In the genomic region with DNA sequence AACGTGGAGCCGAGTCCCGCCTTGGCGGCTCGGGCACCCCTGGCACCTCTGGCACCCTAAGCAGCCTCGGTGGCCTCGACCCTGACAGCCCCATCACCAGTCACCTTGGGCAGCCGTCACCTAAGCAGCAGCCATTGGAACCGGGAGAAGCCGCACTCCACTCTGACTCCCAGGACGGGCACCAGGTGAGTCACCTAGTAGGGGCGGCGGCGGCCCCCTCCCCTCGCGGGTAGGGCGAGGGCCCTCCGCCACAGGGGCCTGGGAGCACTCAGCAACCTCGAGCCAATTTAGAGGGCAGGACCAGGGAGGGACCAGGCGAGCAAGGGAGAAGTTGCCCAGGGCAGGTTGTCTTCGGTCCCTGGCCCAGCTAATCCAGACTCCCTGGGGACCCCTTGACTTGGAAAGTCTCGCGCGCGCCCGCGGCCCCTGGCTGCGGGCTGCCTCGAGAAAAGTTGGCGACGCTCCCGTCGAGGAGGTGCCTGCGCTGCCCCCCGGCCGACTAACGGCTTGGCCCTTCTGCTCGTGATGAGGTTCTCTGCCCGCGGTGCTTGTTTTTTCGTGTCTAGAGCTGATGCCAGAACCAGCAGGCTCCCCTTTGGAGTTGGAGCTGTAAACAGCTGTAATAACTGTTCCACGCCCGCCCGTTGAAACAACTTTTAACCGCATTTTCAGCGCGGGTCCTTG, we compare ENCODE assay signal across 8 cellular contexts. TPM values are rescaled to one million over a fixed set of nuclear protein-coding genes. Genes with fewer than 3 reads are reported as not detected.
DNase-seq lines count a peak whose midpoint lies in the region; ATAC-seq, FAIRE-seq and TF ChIP-seq lines count a peak whose summit lies in the region.

No MANE protein-coding gene starts in this region.

- peaks cover 2% of the 10 kb centered on the region for H3K23me2 ChIP-seq in H1 (ENCODE audit: low read depth, low read length)

- H3K79me1 ChIP-seq in H1 (ENCODE audit: low read depth, low read length) = no peaks in the 10 kb centered on the region

- CTCF ChIA-PET in HEK293 (lab: Yijun Ruan, JAX) = interaction anchor here (0.6 to 4.4 kb wide), 6 partner anchors 19 to 480 kb away, joined by 6 to 38 read pairs (median 14); no protein-coding TSS in a partner anchor
- CTCF ChIA-PET in H1 (lab: Charles Lee; ENCODE audit: partially characterized antibody) = interaction anchor here (1.7 to 4.6 kb wide), 3 partner anchors 52 to 413 kb away, joined by 4 to 28 read pairs (median 5); no protein-coding TSS in a partner anchor

- H3K18ac ChIP-seq in H1 (ENCODE audit: extremely low read depth, low read length) = no peak overlapping the region

- no peak overlapping the region for H2BK5ac ChIP-seq in H1 (ENCODE audit: low read depth, low read length)

- TF ChIP-seq RAD21 in H1 (IDR thresholded peaks at IDR 0.05 in 1 of 2, conservative IDR thresholded peaks at IDR 0.05 in 1 of 2; ENCODE audit: low read depth in 2 of 2, low read length in 2 of 2) = no peak

- H4K20me1 ChIP-seq in H1 (replicated peaks in 1 of 2; ENCODE audit: control insufficient read depth in 1 of 2, insufficient read depth in 2 of 2, low read length in 2 of 2) = peaks cover 0 to 3% of the 10 kb centered on the region in 2 experiments

- H2BK12ac ChIP-seq in H1 (ENCODE audit: low read depth, low read length) = no peak overlapping the region

- WGBS in H1 (ENCODE audit: extremely low coverage in 1 of 2, insufficient coverage in 1 of 2, insufficient read length in 1 of 2, insufficient replicate concordance in 2 of 2, low coverage in 1 of 2, low lambda C conversion rate in 2 of 2, missing lambda C conversion rate in 1 of 2), 2 experiments = 2% methylated on average over 27 of the region's 47 CpGs; no CpG with 5 or more reads in 1 of the 2 experiments

- H2BK120ac ChIP-seq in H1 (replicated peaks; ENCODE audit: low read depth, low read length) = no peak overlapping the region

- peak overlapping the region in 1 of 4 experiments; percentile 48; a peak in 1 of 7 replicates for H3K9ac ChIP-seq in H1 (replicated peaks in 1 of 4; ENCODE audit: extremely low read depth in 1 of 4, low read depth in 3 of 4, low read length in 3 of 4)

- peaks cover 3% of the 10 kb centered on the region; the same call in 1 of the 2 replicates for H3K4me1 ChIP-seq in HEK293 (ENCODE audit: control insufficient read depth, insufficient read depth, low read length)
- peaks cover 0 to 4% (median 0%) of the 10 kb centered on the region in 4 experiments; a peak in 1 of 7 replicates for H3K4me1 ChIP-seq in H1 (replicated peaks in 1 of 4; ENCODE audit: control insufficient read depth in 3 of 4, insufficient read depth in 4 of 4, low read length in 3 of 4)
- no peaks in the 10 kb centered on the region for H3K4me1 ChIP-seq in mucosa of descending colon (ENCODE audit: low read depth)

- peak overlapping the region; percentile 68; the same call in 1 of the 2 replicates for H4K8ac ChIP-seq in H1 (ENCODE audit: extremely low read depth, insufficient read depth, low read length)

- no peak overlapping the region for H3K14ac ChIP-seq in H1 (ENCODE audit: insufficient read length)

- intact Hi-C loops in mucosa of descending colon (cut with DNase I, micrococcal nuclease) = no loop called here

- POLR2A ChIA-PET in HEK293 (lab: Yijun Ruan, JAX) = interaction anchor here (0.5 to 0.6 kb wide), 2 partner anchors 60 to 481 kb away, joined by 3 to 5 read pairs; no protein-coding TSS in a partner anchor
- POLR2A ChIA-PET in H1 (lab: Charles Lee; ENCODE audit: partially characterized antibody) = interaction anchor here (0.8 kb wide), 1 partner anchor 112 kb away, joined by 3 read pairs; no protein-coding TSS in a partner anchor

- no peak for TF ChIP-seq EP300 in H1 (IDR thresholded peaks at IDR 0.05; ENCODE audit: borderline replicate concordance in 1 of 2, low read depth in 2 of 2, low read length in 2 of 2)

- H4K91ac ChIP-seq in H1 (replicated peaks; ENCODE audit: insufficient read length, low read length) = no peak overlapping the region

- no peak overlapping the region for H2AFZ ChIP-seq in H1 (ENCODE audit: low read length)

- H2BK15ac ChIP-seq in H1 (ENCODE audit: low read length) = no peak overlapping the region

- TF ChIP-seq POLR2A in H1 (IDR thresholded peaks at IDR 0.05; ENCODE audit: control extremely low read depth in 1 of 2, low read depth in 2 of 2, low read length in 2 of 2) = no peak

- peaks cover 0 to 11% of the 10 kb centered on the region in 2 experiments; a peak in 1 of 4 replicates for H3K79me2 ChIP-seq in H1 (ENCODE audit: control insufficient read depth in 1 of 2, insufficient read depth in 2 of 2, low read length in 2 of 2)

- no peak for FAIRE-seq in H1 (lab: Jason Lieb, UNC)

- H3K27ac ChIP-seq in HEK293 (ENCODE audit: extremely low read depth, low read depth, low read length) (peak overlapping the region; percentile 34; the same call in 1 of the 2 replicates), VCaP (peak overlapping the region; percentile 45), H1 (ENCODE audit: low read depth, low read length) (no peak overlapping the region)

- H3K9me3 ChIP-seq in HEK293 (ENCODE audit: control insufficient read depth, insufficient read depth, low read depth, low read length) (no peaks in the 10 kb centered on the region; the same call in 1 of the 2 replicates), H1 (ENCODE audit: insufficient read depth in 2 of 2, low read depth in 1 of 2, low read length in 1 of 2) (no peaks in the 10 kb centered on the region), mucosa of descending colon (no peaks in the 10 kb centered on the region)

- H2AK5ac ChIP-seq in H1 (ENCODE audit: low read depth, low read length) = no peak overlapping the region

- no peak overlapping the region for H3K4ac ChIP-seq in H1 (replicated peaks; ENCODE audit: insufficient read length, low read depth, low read length)

- H4K5ac ChIP-seq in H1 (ENCODE audit: insufficient read length, low read depth, low read length) = no peak overlapping the region

- no peaks in the 10 kb centered on the region for H3K36me3 ChIP-seq in HEK293 (ENCODE audit: control insufficient read depth in 2 of 2, insufficient read depth in 1 of 2, low read length in 2 of 2)
- H3K36me3 ChIP-seq in H1 (ENCODE audit: control insufficient read depth in 2 of 4, insufficient read depth in 4 of 4, low read length in 3 of 4) = no peaks in the 10 kb centered on the region
- H3K36me3 ChIP-seq in mucosa of descending colon (ENCODE audit: low read depth) = no peaks in the 10 kb centered on the region

- H3K4me2 ChIP-seq in H1 (ENCODE audit: insufficient read depth in 1 of 2, low read depth in 2 of 2, low read length in 2 of 2) = peak overlapping the region; percentile 84

- TF ChIP-seq CTCF in HEK293 (tag by site-specific recombination; IDR thresholded peaks at IDR 0.05) = no peak
- TF ChIP-seq CTCF in VCaP (conservative IDR thresholded peaks at IDR 0.05) = no peak
- no peak for TF ChIP-seq CTCF in H1 (IDR thresholded peaks at IDR 0.05; ENCODE audit: control extremely low read depth in 1 of 3, insufficient read depth in 1 of 3, low read depth in 1 of 3, low read length in 3 of 3)
- no peak for TF ChIP-seq CTCF in mucosa of descending colon (IDR thresholded peaks at IDR 0.05)

- peaks cover 0 to 4% (median 2%) of the 10 kb centered on the region in 4 experiments; a peak in 3 of 7 replicates for H3K27me3 ChIP-seq in H1 (replicated peaks in 1 of 4; ENCODE audit: control insufficient read depth in 3 of 4, extremely low read depth in 1 of 4, insufficient read depth in 3 of 4, low read length in 3 of 4)

- no peak overlapping the region for H3K56ac ChIP-seq in H1 (replicated peaks; ENCODE audit: insufficient read length, low read depth, low read length)

- DNase-seq in H1 (ENCODE audit: low read depth in 1 of 2, low spot score in 2 of 2) (no peak), mucosa of descending colon (peak; percentile 12 to 47 (median 37)), ureter (ENCODE audit: low spot score) (peak; percentile 42), NCI-H345 (lab: John Stamatoyannopoulos, UW) (no peak)

- H2BK20ac ChIP-seq in H1 (ENCODE audit: low read length) = no peak overlapping the region

- peak overlapping the region; percentile 52 for H3K4me3 ChIP-seq in HEK293 (ENCODE audit: low read depth, low read length)
- peak overlapping the region; percentile 53 to 75 (median 63) for H3K4me3 ChIP-seq in H1 (ENCODE audit: extremely low read depth in 1 of 4, insufficient read depth in 2 of 4, low read depth in 3 of 4, low read length in 4 of 4)
- no peak overlapping the region for H3K4me3 ChIP-seq in mucosa of descending colon

- ATAC-seq in mucosa of descending colon (peak; percentile 28), GM19351 (IDR thresholded peaks at IDR 0.05; ENCODE audit: unreplicated experiment) (no peak), HG02870 (IDR thresholded peaks at IDR 0.05; ENCODE audit: unreplicated experiment) (no peak)

- no peak overlapping the region for H3K23ac ChIP-seq in H1 (ENCODE audit: insufficient read length)

TF ChIP-seq in HEK293, 187 proteins besides CTCF, POLR2A, EP300 and RAD21 (continues in another document):
- TF ChIP-seq ZNF23 (tag by site-specific recombination; IDR thresholded peaks at IDR 0.05; ENCODE audit: borderline replicate concordance) = no peak
- no peak for TF ChIP-seq SCRT2 (tag by site-specific recombination; IDR thresholded peaks at IDR 0.05)
- no peak for TF ChIP-seq BCL11B (tag by site-specific recombination; IDR thresholded peaks at IDR 0.05; ENCODE audit: low read depth)
- TF ChIP-seq ZNF560 (tag by site-specific recombination; IDR thresholded peaks at IDR 0.05; ENCODE audit: borderline replicate concordance) = no peak

TF ChIP-seq in H1, 55 proteins besides CTCF, POLR2A, EP300 and RAD21 (continues in another document):
- TF ChIP-seq TBP (IDR thresholded peaks at IDR 0.05; ENCODE audit: low read depth, low read length) (no peak), KDM4A (IDR thresholded peaks at IDR 0.05; ENCODE audit: low read depth, low read length, severe bottlenecking) (peak; percentile 66), MAFK (IDR thresholded peaks at IDR 0.05; ENCODE audit: low read depth, low read length) (no peak)

RNA-seq across cellular contexts. Expression of a gene that starts 0.7 kb away (rescaled TPM):
- total RNA-seq in H1 (2021; fragmentation: NEBNext Ultra II Directional; extraction: Animal tissue kit (Norgen Biotek cat#: 25700)) = 10.1 and 10.5 TPM in 2 replicates
- polyA plus RNA-seq in H1 (2011; rRNA removed) = 7.5 and 7.8 TPM in 2 replicates
- polyA plus RNA-seq in H1 (2011; cell fraction: cytosol; rRNA removed) = 8.1 TPM
- 14.6 TPM for polyA plus RNA-seq in H1 (2011; cell fraction: nucleus; rRNA removed)
- polyA plus RNA-seq in H1 (2012, experiment 1 of 2) = 8.7 to 11.4 TPM (median 10.3 TPM) in 4 replicates
- 7.8 TPM for polyA plus RNA-seq in H1 (2012, experiment 2 of 2)
- 8.4 TPM for polyA plus RNA-seq in H1 (2013, experiment 1 of 2)
- polyA plus RNA-seq in H1 (2013, experiment 2 of 2) = 9.1 TPM
- 16.1 and 18.6 TPM in 2 replicates for polyA minus RNA-seq in H1 (2011; rRNA and poly(A)+ RNA removed)
- polyA minus RNA-seq in H1 (2011; cell fraction: cytosol; rRNA and poly(A)+ RNA removed) = 6.8 TPM
- 45.3 TPM for polyA minus RNA-seq in H1 (2011; cell fraction: nucleus; rRNA and poly(A)+ RNA removed)
- 1 to 10 TPM; 2.6 to 7.2 (median 4.9) TPM for total RNA-seq in mucosa of descending colon
- 4.8 TPM for total RNA-seq in ureter

Comparison
In these comparisons a context has a peak if more than half of its experiments do, and no peak if none do; other contexts are left out.
1. DNase-seq: peak in mucosa of descending colon (3 of 3) and ureter (single experiment); none in H1 (0 of 2) and NCI-H345 (single experiment).